ENCODE assay signal across 17 cellular contexts in the genomic region with DNA sequence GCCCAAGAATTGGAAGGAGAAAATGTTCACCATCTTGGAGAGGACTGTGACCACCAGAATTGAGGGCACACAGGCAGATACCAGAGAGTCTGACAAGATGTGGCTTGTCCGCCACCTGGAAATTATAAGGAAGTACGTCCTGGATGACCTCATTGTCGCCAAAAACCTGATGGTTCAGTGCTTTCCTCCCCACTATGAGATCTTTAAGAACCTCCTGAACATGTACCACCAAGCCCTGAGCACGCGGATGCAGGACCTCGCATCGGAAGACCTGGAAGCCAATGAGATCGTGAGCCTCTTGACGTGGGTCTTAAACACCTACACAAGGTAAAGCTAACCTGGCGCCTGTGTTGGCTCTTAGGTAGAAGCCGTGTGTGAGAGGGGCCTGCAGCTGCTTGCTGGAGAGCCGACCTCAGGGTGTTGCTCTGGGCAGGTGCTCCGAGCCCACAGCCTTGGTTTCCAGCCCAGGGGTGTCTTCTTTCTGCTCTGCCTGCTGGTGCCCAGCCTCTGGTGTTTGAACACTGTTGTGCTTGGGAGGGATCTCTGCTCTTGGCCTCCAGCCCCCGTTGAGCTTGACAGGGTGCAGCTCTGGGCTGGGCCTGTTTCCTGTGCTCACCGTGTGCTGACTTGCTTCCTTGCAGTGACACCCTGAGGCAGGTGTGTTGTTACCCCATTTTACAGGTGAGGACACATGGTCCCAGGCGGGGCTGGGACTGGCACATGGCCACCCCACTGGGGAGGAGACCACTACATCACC. TPM values are rescaled to one million over a fixed set of nuclear protein-coding genes. Genes with fewer than 3 reads are reported as not detected.
DNase-seq lines count a peak whose midpoint lies in the region; ATAC-seq, FAIRE-seq and TF ChIP-seq lines count a peak whose summit lies in the region.
"Had no signal": no experiment of that assay in that cellular context is flagged by ENCODE, and none has a peak within 500 bp of the region (broad histone marks: within the 10 kb centered on the region; RNA-seq: fewer than 3 reads in every experiment).

No MANE protein-coding gene starts in this region.

- no peak for ATAC-seq in stimulated activated effector memory CD8-positive, alpha-beta T cell treated with anti-CD3 and anti-CD28 coated beads, Interleukin-12 subunit alpha, Interleukin-12 subunit beta, amount 100 ng/mL, for 72 hours
- ATAC-seq: gastrocnemius medialis had no signal

- H3K4me3 ChIP-seq in esophagus squamous epithelium, result peak overlapping the region in 1 of 4 donors; percentile 3
- H3K4me3 ChIP-seq: gastrocnemius medialis, thyroid gland had no signal

- CTCF ChIA-PET in activated CD4-positive, alpha-beta memory T cell treated with anti-CD3 and anti-CD28 coated beads for 36 hours (lab: Charles Lee), result no interaction called here

- H3K36me3 Mint-ChIP-seq in activated CD4-positive, alpha-beta memory T cell treated with anti-CD3 and anti-CD28 coated beads for 36 hours, result peaks cover 71% of the 10 kb centered on the region
- H3K36me3 Mint-ChIP-seq in stimulated activated effector memory CD8-positive, alpha-beta T cell treated with anti-CD3 and anti-CD28 coated beads, Interleukin-12 subunit alpha, Interleukin-12 subunit beta, amount 100 ng/mL, for 72 hours, result peaks cover 99% of the 10 kb centered on the region

- no peak for TF ChIP-seq POLR2A in esophagus squamous epithelium (IDR thresholded peaks at IDR 0.05)

- peaks cover 0 to 99% (median 27%) of the 10 kb centered on the region in 3 donors for H3K36me3 ChIP-seq in esophagus squamous epithelium

- WGBS in esophagus squamous epithelium, 2 donors, result 29 to 52% methylated on average over 6 to 8 of the region's 16 CpGs

- peak; percentile 56 for DNase-seq in activated effector memory CD4-positive, alpha-beta T cell treated with anti-CD3 and anti-CD28 coated beads, Interleukin-2, amount 50 U/mL, for 16 hours
- DNase-seq in activated effector memory CD4-positive, alpha-beta T cell treated with Interleukin-2 at 50 U/mL for 16 hours, result no peak
- no peak for DNase-seq in activated CD4-positive, alpha-beta memory T cell treated with anti-CD3 and anti-CD28 coated beads for 36 hours
- DNase-seq in esophagus squamous epithelium (lab: John Stamatoyannopoulos, UW) (no peak), iPS-NIHi7 (ENCODE audit: extremely low spot score) (no peak), D721Med (ENCODE audit: insufficient read length, low spot score) (no peak), DMS79 (lab: John Stamatoyannopoulos, UW) (no peak)
- DNase-seq in stimulated activated effector memory CD8-positive, alpha-beta T cell treated with anti-CD3 and anti-CD28 coated beads, Interleukin-12 subunit alpha, Interleukin-12 subunit beta, amount 100 ng/mL, for 72 hours (ENCODE audit: low spot score in 2 of 2), result no peak
- DNase-seq: DMS153, HCEC 1CT, immature natural killer cell, midbrain, NCI-H2029 treated with DMSO at 0.1 percent for 48 hours, RPMI8226, T-helper 9 cell, thyroid gland had no signal

- no peaks in the 10 kb centered on the region for H3K27me3 Mint-ChIP-seq in activated CD4-positive, alpha-beta memory T cell treated with anti-CD3 and anti-CD28 coated beads for 36 hours

- POLR2A ChIA-PET in activated CD4-positive, alpha-beta memory T cell treated with anti-CD3 and anti-CD28 coated beads for 36 hours (lab: Charles Lee), result no interaction called here

- peaks cover 25% of the 10 kb centered on the region for H3K9me3 Mint-ChIP-seq in activated CD4-positive, alpha-beta memory T cell treated with anti-CD3 and anti-CD28 coated beads for 36 hours
- H3K9me3 Mint-ChIP-seq in stimulated activated effector memory CD8-positive, alpha-beta T cell treated with anti-CD3 and anti-CD28 coated beads, Interleukin-12 subunit alpha, Interleukin-12 subunit beta, amount 100 ng/mL, for 72 hours, result peaks cover 8% of the 10 kb centered on the region

- FAIRE-seq in D721Med (lab: Jason Lieb, UNC), result no peak

- peaks cover 0 to 14% (median 12%) of the 10 kb centered on the region in 3 donors for H3K9me3 ChIP-seq in esophagus squamous epithelium
- H3K9me3 ChIP-seq: thyroid gland had no signal

- no peaks in the 10 kb centered on the region for H3K27me3 ChIP-seq in esophagus squamous epithelium
- H3K27me3 ChIP-seq: gastrocnemius medialis, thyroid gland had no signal

- H3K4me3 Mint-ChIP-seq in activated CD4-positive, alpha-beta memory T cell treated with anti-CD3 and anti-CD28 coated beads for 36 hours, result no peak overlapping the region
- H3K4me3 Mint-ChIP-seq in stimulated activated effector memory CD8-positive, alpha-beta T cell treated with anti-CD3 and anti-CD28 coated beads, Interleukin-12 subunit alpha, Interleukin-12 subunit beta, amount 100 ng/mL, for 72 hours, result no peak overlapping the region

- TF ChIP-seq CTCF in esophagus squamous epithelium (IDR thresholded peaks at IDR 0.05) (no peak), D721Med (IDR thresholded peaks at IDR 0.05; ENCODE audit: insufficient read depth, missing control alignments) (no peak)

- H3K4me1 ChIP-seq in esophagus squamous epithelium, result peaks cover 21 to 65% (median 26%) of the 10 kb centered on the region in 3 donors
- H3K4me1 ChIP-seq: gastrocnemius medialis had no signal

- H3K27ac ChIP-seq in esophagus squamous epithelium, result peak overlapping the region; percentile 73 to 88 (median 80)
- H3K27ac ChIP-seq: gastrocnemius medialis, thyroid gland had no signal

- H3K4me1 Mint-ChIP-seq in activated CD4-positive, alpha-beta memory T cell treated with anti-CD3 and anti-CD28 coated beads for 36 hours (ENCODE audit: low read depth), result peaks cover 37% of the 10 kb centered on the region
- peaks cover 54% of the 10 kb centered on the region for H3K4me1 Mint-ChIP-seq in stimulated activated effector memory CD8-positive, alpha-beta T cell treated with anti-CD3 and anti-CD28 coated beads, Interleukin-12 subunit alpha, Interleukin-12 subunit beta, amount 100 ng/mL, for 72 hours

- intact Hi-C loops in activated CD4-positive, alpha-beta memory T cell treated with anti-CD3 and anti-CD28 coated beads for 36 hours (cut with micrococcal nuclease), result loop anchor here (10.0 kb wide), 1 partner anchor 239 kb away; the partner anchor contains the start of genes CCDC127 and SDHA
- intact Hi-C loops in esophagus squamous epithelium (cut with DNase I), result no loop called here

- peak overlapping the region; percentile 25 for H3K27ac Mint-ChIP-seq in activated CD4-positive, alpha-beta memory T cell treated with anti-CD3 and anti-CD28 coated beads for 36 hours
- H3K27ac Mint-ChIP-seq in stimulated activated effector memory CD8-positive, alpha-beta T cell treated with anti-CD3 and anti-CD28 coated beads, Interleukin-12 subunit alpha, Interleukin-12 subunit beta, amount 100 ng/mL, for 72 hours, result peak overlapping the region; percentile 62

RNA-seq across cellular contexts. Expression of gene EXOC3, which starts 10.9 kb away (rescaled TPM):
- 10 to 100 TPM; 49.9 to 54.5 TPM for total RNA-seq in activated CD4-positive, alpha-beta memory T cell treated with anti-CD3 and anti-CD28 coated beads for 36 hours
- total RNA-seq in esophagus squamous epithelium, result 10 to 100 TPM; 39.1 to 54.6 (median 42.8) TPM
